1 cellular context compared by ENCODE assay signal in genomic region chr2:274503-274902, GRCh38.
TF ChIP-seq lines count a peak whose summit lies in the region.

No MANE protein-coding gene starts in this region.

TF ChIP-seq in HCT116, 20 proteins besides CTCF, POLR2A, EP300 and RAD21 (continued from another document):
- TF ChIP-seq REST (IDR thresholded peaks at IDR 0.05; ENCODE audit: low read depth) (no peak), EGR1 (IDR thresholded peaks at IDR 0.05; ENCODE audit: low read depth) (no peak), YY1 (IDR thresholded peaks at IDR 0.05; ENCODE audit: extremely low read depth, insufficient replicate concordance, low read depth, low read length) (no peak), ZNF274 (IDR thresholded peaks at IDR 0.05; ENCODE audit: low read depth, low read length) (no peak), SIN3A (IDR thresholded peaks at IDR 0.05; ENCODE audit: low read depth) (no peak), MAX (IDR thresholded peaks at IDR 0.05) (no peak)
